Comparison of ENCODE assay signal across 21 cellular contexts in genomic region chr1:160546942-160547341, GRCh38. TPM values are rescaled to one million over a fixed set of nuclear protein-coding genes. Genes with fewer than 3 reads are reported as not detected.
DNase-seq lines count a peak whose midpoint lies in the region; ATAC-seq, FAIRE-seq and TF ChIP-seq lines count a peak whose summit lies in the region.
"Had no signal": no experiment of that assay in that cellular context is flagged by ENCODE, and none has a peak within 500 bp of the region (broad histone marks: within the 10 kb centered on the region; RNA-seq: fewer than 3 reads in every experiment).

No MANE protein-coding gene starts in this region.

- no peaks in the 10 kb centered on the region for H3K79me2 ChIP-seq in HepG2 (ENCODE audit: insufficient read depth, low read length)

- H3K27ac ChIP-seq in right lobe of liver (no peak overlapping the region), HepG2 (ENCODE audit: extremely low read length, insufficient read depth, low read length) (no peak overlapping the region), lower lobe of right lung (no peak overlapping the region)
- H3K27ac ChIP-seq: breast epithelium, neural progenitor cell, PC-9 had no signal

- WGBS in right lobe of liver (ENCODE audit: insufficient coverage, low coverage, low lambda C conversion rate, missing lambda C conversion rate) = 75% methylated on average over 1 of the region's 2 CpGs
- WGBS in HepG2 (ENCODE audit: low lambda C conversion rate) = 60% methylated on average over 1 of the region's 2 CpGs

- no peak overlapping the region for H2AFZ ChIP-seq in HepG2 (ENCODE audit: low read length)
- H2AFZ ChIP-seq: neural progenitor cell, PC-9 had no signal

- TF ChIP-seq RAD21 in HepG2 (CRISPR knock-in tag; IDR thresholded peaks at IDR 0.05) = no peak

- H3K9me3 ChIP-seq in right lobe of liver (no peaks in the 10 kb centered on the region), HepG2 (ENCODE audit: low read length) (no peaks in the 10 kb centered on the region), lower lobe of right lung (no peaks in the 10 kb centered on the region), mucosa of descending colon (no peaks in the 10 kb centered on the region)
- H3K9me3 ChIP-seq: breast epithelium, SK-N-SH had no signal

- no peak overlapping the region for H3K9ac ChIP-seq in HepG2 (ENCODE audit: insufficient read depth, low read depth, low read length)
- H3K9ac ChIP-seq: neural progenitor cell, SK-N-SH had no signal

- CTCF ChIA-PET in HepG2 (lab: Yijun Ruan, JAX; ENCODE audit: low intra/inter-chr PET ratio, low total read pairs) = no interaction called here

- ATAC-seq in right lobe of liver (peak; percentile 35 to 56 (median 37)), HepG2 (no peak), lower lobe of right lung (peak; percentile 39 to 70), mucosa of descending colon (no peak), GM18519 (IDR thresholded peaks at IDR 0.05; ENCODE audit: low FRiP score, unreplicated experiment) (no peak), GM21576 (IDR thresholded peaks at IDR 0.05; ENCODE audit: unreplicated experiment) (no peak)

- TF ChIP-seq EP300 in HepG2 (IDR thresholded peaks at IDR 0.05; ENCODE audit: low read depth in 2 of 2, low read length in 2 of 2) (no peak), HepG2 (CRISPR knock-in tag; IDR thresholded peaks at IDR 0.05; ENCODE audit: borderline replicate concordance) (no peak)

- in situ Hi-C loops in HepG2 (cut with HindIII; ENCODE audit: extremely low pct_ligation_motif_present, low pct_unique_long_range_greater_than_20kb) = no loop called here

- H3K4me3 ChIP-seq in right lobe of liver (no peak overlapping the region), HepG2 (replicated peaks in 1 of 3; ENCODE audit: insufficient read depth in 1 of 3, low read depth in 2 of 3, low read length in 3 of 3) (no peak overlapping the region), lower lobe of right lung (no peak overlapping the region), mucosa of descending colon (no peak overlapping the region)
- H3K4me3 ChIP-seq: breast epithelium, neural progenitor cell, PC-9 had no signal

- H3K36me3 ChIP-seq in right lobe of liver (no peaks in the 10 kb centered on the region), HepG2 (replicated peaks in 1 of 2; ENCODE audit: control insufficient read depth in 1 of 2, insufficient read depth in 2 of 2, low read length in 2 of 2) (no peaks in the 10 kb centered on the region), lower lobe of right lung (peaks cover 3% of the 10 kb centered on the region), mucosa of descending colon (ENCODE audit: low read depth) (no peaks in the 10 kb centered on the region)
- H3K36me3 ChIP-seq: breast epithelium, neural progenitor cell had no signal

- TF ChIP-seq POLR2A in right lobe of liver (IDR thresholded peaks at IDR 0.05) = no peak
- no peak for TF ChIP-seq POLR2A in HepG2 (IDR thresholded peaks at IDR 0.05; ENCODE audit: insufficient read depth in 1 of 2, low read depth in 2 of 2, low read length in 2 of 2)

- H3K4me2 ChIP-seq in HepG2 (ENCODE audit: low read depth, low read length) = no peak overlapping the region
- H3K4me2 ChIP-seq: neural progenitor cell, PC-9, SK-N-SH had no signal

- peaks cover 0 to 26% (median 13%) of the 10 kb centered on the region in 4 donors for H3K4me1 ChIP-seq in right lobe of liver
- H3K4me1 ChIP-seq in HepG2 (ENCODE audit: insufficient read depth, low read length) = peaks cover 17% of the 10 kb centered on the region
- peaks cover 11% of the 10 kb centered on the region for H3K4me1 ChIP-seq in lower lobe of right lung
- peaks cover 5% of the 10 kb centered on the region for H3K4me1 ChIP-seq in mucosa of descending colon (ENCODE audit: low read depth)
- H3K4me1 ChIP-seq: breast epithelium, neural progenitor cell had no signal

- DNase-seq in right lobe of liver = no peak
- DNase-seq in HepG2 (ENCODE audit: low spot score) = no peak
- peak; percentile 55 for DNase-seq in SKM-1 treated with dmso at 0.1 percent for 144 hours (lab: John Stamatoyannopoulos, UW; ENCODE audit: unreplicated experiment)
- peak; percentile 59 for DNase-seq in lower lobe of right lung
- DNase-seq in mucosa of descending colon = no peak
- no peak for DNase-seq in germinal center (ENCODE audit: low spot score)
- DNase-seq: activated CD4-positive, alpha-beta T cell treated with anti-CD3 and anti-CD28 coated beads, Interleukin-2, amount 10 ng/mL, durations not matched to agents 24 days and 14 days; activated T-cell treated with anti-CD3 and anti-CD28 coated beads for 4 hours; head of caudate nucleus; immature natural killer cell; mesendoderm; NCI-H2107; PC-9; SK-N-SH had no signal

- intact Hi-C loops in right lobe of liver (cut with DNase I) (no loop called here), HepG2 (cut with micrococcal nuclease; ENCODE audit: unreplicated experiment) (no loop called here), lower lobe of right lung (cut with DNase I) (no loop called here), mucosa of descending colon (cut with DNase I, micrococcal nuclease) (no loop called here)

- no peaks in the 10 kb centered on the region for H4K20me1 ChIP-seq in HepG2 (ENCODE audit: insufficient read depth, low read length)

- H3K27me3 ChIP-seq in right lobe of liver (no peaks in the 10 kb centered on the region), HepG2 (ENCODE audit: control insufficient read depth in 1 of 2, insufficient read depth in 2 of 2, low read length in 2 of 2) (no peaks in the 10 kb centered on the region), lower lobe of right lung (ENCODE audit: low read depth) (no peaks in the 10 kb centered on the region)
- H3K27me3 ChIP-seq: breast epithelium, neural progenitor cell had no signal

- no peak for FAIRE-seq in HepG2 (lab: Jason Lieb, UNC)
- FAIRE-seq: TTC549, urothelium cell line had no signal

- POLR2A ChIA-PET in HepG2 (lab: Yijun Ruan, JAX) = no interaction called here

- BruUV-seq in HepG2 (replicated peaks; lab: Mats Ljungman, UMichigan) = no TSS peak

- TF ChIP-seq CTCF in right lobe of liver (IDR thresholded peaks at IDR 0.05) (no peak), HepG2 (CRISPR knock-in tag; IDR thresholded peaks at IDR 0.05) (no peak), lower lobe of right lung (IDR thresholded peaks at IDR 0.05) (no peak), mucosa of descending colon (IDR thresholded peaks at IDR 0.05) (no peak)

RNA-seq across cellular contexts. Expression of gene SLAMF6, which starts 23.9 kb away (rescaled TPM):
- total RNA-seq in right lobe of liver = 1 to 10 TPM in 1 of 6 experiments, under 1 TPM in 5; 0.26 to 1.1 (median 0.69) TPM
- not detected in 2 replicates for total RNA-seq in HepG2 (2016; rRNA removed; fragmentation: Illumina TruSeq; extraction: Trizol)
- not detected in 2 replicates for total RNA-seq in HepG2 (2016; cell fraction: cytosol; rRNA removed; fragmentation: Illumina TruSeq; extraction: Trizol; ENCODE audit: low read depth)
- total RNA-seq in HepG2 (2016; cell fraction: insoluble cytoplasmic fraction; rRNA removed; fragmentation: Illumina TruSeq; extraction: Trizol) = not detected in 2 replicates
- total RNA-seq in HepG2 (2016; cell fraction: membrane; rRNA removed; fragmentation: Illumina TruSeq; extraction: Trizol) = not detected in 2 replicates
- total RNA-seq in HepG2 (2016; cell fraction: nucleus; rRNA removed; fragmentation: Illumina TruSeq; extraction: Trizol) = not detected in 2 replicates
- polyA plus RNA-seq in HepG2 (2011; rRNA removed) = not detected in 2 replicates
- polyA plus RNA-seq in HepG2 (2011; cell fraction: cytosol; rRNA removed) = not detected in 2 replicates
- polyA plus RNA-seq in HepG2 (2011; cell fraction: nucleus; rRNA removed) = not detected in 2 replicates
- not detected in 2 replicates for polyA plus RNA-seq in HepG2 (2012)
- not detected in 2 replicates for polyA plus RNA-seq in HepG2 (2016; cell fraction: cytosol; fragmentation: Illumina TruSeq; extraction: Trizol; ENCODE audit: low read depth)
- not detected in 2 replicates for polyA plus RNA-seq in HepG2 (2016; cell fraction: insoluble cytoplasmic fraction; fragmentation: Illumina TruSeq; extraction: Trizol; ENCODE audit: low read depth)
- polyA plus RNA-seq in HepG2 (2016; cell fraction: membrane; fragmentation: Illumina TruSeq; extraction: Trizol; ENCODE audit: low read depth) = not detected in 2 replicates
- polyA plus RNA-seq in HepG2 (2016; cell fraction: nucleus; fragmentation: Illumina TruSeq; extraction: Trizol; ENCODE audit: insufficient read depth, low read depth) = not detected in 2 replicates
- polyA minus RNA-seq in HepG2 (2011; rRNA and poly(A)+ RNA removed; ENCODE audit: low replicate concordance) = not detected in 2 replicates
- polyA minus RNA-seq in HepG2 (2011; cell fraction: cytosol; rRNA and poly(A)+ RNA removed) = not detected in 2 replicates
- not detected in 2 replicates for polyA minus RNA-seq in HepG2 (2011; cell fraction: nucleus; rRNA and poly(A)+ RNA removed)
- total RNA-seq in lower lobe of right lung = 4.8 TPM
- 1 to 10 TPM; 1.2 to 2.6 (median 2.4) TPM for total RNA-seq in mucosa of descending colon
- total RNA-seq: PC-9, renal cortical epithelial cell had no signal
- polyA plus RNA-seq: SK-N-SH had no signal

RNA-seq across cellular contexts. Expression of gene CD84, which starts 32.4 kb away (rescaled TPM):
- total RNA-seq in right lobe of liver (10 to 100 TPM in 1 of 6 experiments, 1 to 10 TPM in 5; 2.4 to 11.1 (median 3.4) TPM), HepG2 (2016; rRNA removed; fragmentation: Illumina TruSeq; extraction: Trizol) (not detected in 2 replicates), lower lobe of right lung (24.1 TPM), mucosa of descending colon (1 to 10 TPM; 3.8 to 7.3 (median 6.6) TPM)
- total RNA-seq in HepG2 (2016; cell fraction: cytosol; rRNA removed; fragmentation: Illumina TruSeq; extraction: Trizol; ENCODE audit: low read depth) = not detected in 2 replicates
- total RNA-seq in HepG2 (2016; cell fraction: insoluble cytoplasmic fraction; rRNA removed; fragmentation: Illumina TruSeq; extraction: Trizol) = not detected in 2 replicates
- not detected in 2 replicates for total RNA-seq in HepG2 (2016; cell fraction: membrane; rRNA removed; fragmentation: Illumina TruSeq; extraction: Trizol)
- not detected in 2 replicates for total RNA-seq in HepG2 (2016; cell fraction: nucleus; rRNA removed; fragmentation: Illumina TruSeq; extraction: Trizol)
- polyA plus RNA-seq in HepG2 (2011; rRNA removed) = not detected in 2 replicates
- polyA plus RNA-seq in HepG2 (2011; cell fraction: cytosol; rRNA removed) = not detected in 2 replicates
- polyA plus RNA-seq in HepG2 (2011; cell fraction: nucleus; rRNA removed) = not detected in 2 replicates
- polyA plus RNA-seq in HepG2 (2012) = not detected in 2 replicates
- not detected in 2 replicates for polyA plus RNA-seq in HepG2 (2016; cell fraction: cytosol; fragmentation: Illumina TruSeq; extraction: Trizol; ENCODE audit: low read depth)
- polyA plus RNA-seq in HepG2 (2016; cell fraction: insoluble cytoplasmic fraction; fragmentation: Illumina TruSeq; extraction: Trizol; ENCODE audit: low read depth) = not detected in 2 replicates
- not detected in 2 replicates for polyA plus RNA-seq in HepG2 (2016; cell fraction: membrane; fragmentation: Illumina TruSeq; extraction: Trizol; ENCODE audit: low read depth)
- polyA plus RNA-seq in HepG2 (2016; cell fraction: nucleus; fragmentation: Illumina TruSeq; extraction: Trizol; ENCODE audit: insufficient read depth, low read depth) = not detected in 2 replicates
- polyA minus RNA-seq in HepG2 (2011; rRNA and poly(A)+ RNA removed; ENCODE audit: low replicate concordance) = not detected in 2 replicates
- not detected in 2 replicates for polyA minus RNA-seq in HepG2 (2011; cell fraction: cytosol; rRNA and poly(A)+ RNA removed)
- polyA minus RNA-seq in HepG2 (2011; cell fraction: nucleus; rRNA and poly(A)+ RNA removed) = not detected in 2 replicates
- total RNA-seq: PC-9, renal cortical epithelial cell had no signal
- polyA plus RNA-seq: SK-N-SH had no signal

Comparison
In these comparisons a context has a peak if more than half of its experiments do, and no peak if none do; other contexts are left out.
1. ATAC-seq: peak in right lobe of liver (4 of 4) and lower lobe of right lung (2 of 2); none in HepG2 (single experiment), mucosa of descending colon (single experiment), GM18519 (single experiment) and GM21576 (single experiment).
2. DNase-seq: peak in SKM-1 treated with dmso at 0.1 percent for 144 hours (single experiment) and lower lobe of right lung (single experiment); none in right lobe of liver (0 of 3), HepG2 (single experiment), mucosa of descending colon (0 of 3) and germinal center (single experiment).